Comparison of ENCODE assay signal across 8 cellular contexts in the genomic region with DNA sequence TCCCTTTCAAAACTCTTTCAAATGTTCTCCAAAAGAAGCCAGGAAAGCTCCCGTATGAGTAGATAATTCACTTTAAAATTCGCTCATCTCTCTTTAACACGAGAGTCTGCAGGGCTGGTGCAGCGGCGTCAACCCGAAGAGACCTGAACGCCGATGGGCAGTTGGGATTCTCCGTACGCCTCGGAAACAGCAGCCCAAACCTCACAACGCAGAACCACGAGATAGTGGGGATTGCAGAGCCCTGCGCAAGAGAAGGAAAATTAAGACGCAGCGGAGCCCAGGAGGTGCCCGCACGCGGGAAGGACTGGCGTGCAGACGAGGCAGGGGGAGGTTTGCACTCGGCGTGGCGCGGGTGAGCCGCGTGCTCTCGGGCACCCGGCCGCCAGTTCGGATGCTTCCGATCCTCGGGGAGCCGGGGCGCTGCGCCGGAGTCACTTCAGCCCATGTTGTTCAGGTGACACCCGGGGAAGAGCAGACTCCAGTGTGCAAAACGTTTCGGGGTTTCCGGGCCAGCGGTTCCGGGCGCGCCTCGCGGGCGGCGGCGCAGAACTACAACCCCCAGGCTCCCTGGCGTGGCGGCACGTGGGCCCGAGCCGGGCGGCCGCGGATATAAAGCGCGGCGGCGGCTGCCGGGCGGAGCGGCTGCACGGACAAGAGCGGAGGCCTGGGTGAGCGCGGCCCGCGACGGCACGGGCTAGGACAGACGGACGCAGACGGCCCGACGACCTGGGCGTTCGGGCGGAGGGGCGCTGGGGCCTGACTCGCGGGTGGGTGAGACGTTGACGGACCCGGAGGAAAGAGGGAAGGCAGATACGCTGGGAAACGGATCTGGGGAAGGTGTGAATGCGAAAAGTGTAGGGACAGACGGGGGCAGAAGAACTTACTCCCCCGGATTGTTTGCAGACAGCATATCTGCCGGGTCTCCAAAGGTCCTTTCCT. TPM values are rescaled to one million over a fixed set of nuclear protein-coding genes. Genes with fewer than 3 reads are reported as not detected.
A peak's percentile ranks its signal among the peaks of the same experiment; 100 is the strongest.
DNase-seq lines count a peak whose midpoint lies in the region; ATAC-seq, FAIRE-seq and TF ChIP-seq lines count a peak whose summit lies in the region.

A gene with protein sequence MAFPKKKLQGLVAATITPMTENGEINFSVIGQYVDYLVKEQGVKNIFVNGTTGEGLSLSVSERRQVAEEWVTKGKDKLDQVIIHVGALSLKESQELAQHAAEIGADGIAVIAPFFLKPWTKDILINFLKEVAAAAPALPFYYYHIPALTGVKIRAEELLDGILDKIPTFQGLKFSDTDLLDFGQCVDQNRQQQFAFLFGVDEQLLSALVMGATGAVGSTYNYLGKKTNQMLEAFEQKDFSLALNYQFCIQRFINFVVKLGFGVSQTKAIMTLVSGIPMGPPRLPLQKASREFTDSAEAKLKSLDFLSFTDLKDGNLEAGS (plus strand): TSS at position 636 of the 939 bp plus-strand sequence. CDS start 4,599 bp downstream, outside the sequence.

- H3K27ac Mint-ChIP-seq in T-helper 2 cell treated with Interferon-gamma antibody and Interleukin-4, amounts not matched to agents 5 μg/mL and 100 μg/mL, for 36 hours = peak within 1 kb of the TSS; percentile 58
- H3K27ac Mint-ChIP-seq in astrocyte (ENCODE audit: unreplicated experiment) = no peak within 1 kb of the TSS

- peak; percentile 16 to 25 for TF ChIP-seq POLR2A in sigmoid colon (IDR thresholded peaks at IDR 0.05)

- peak within 1 kb of the TSS; percentile 90 for H3K4me3 Mint-ChIP-seq in T-helper 2 cell treated with Interferon-gamma antibody and Interleukin-4, amounts not matched to agents 5 μg/mL and 100 μg/mL, for 36 hours
- peak within 1 kb of the TSS; percentile 91 for H3K4me3 Mint-ChIP-seq in astrocyte (ENCODE audit: unreplicated experiment)

- H3K36me3 ChIP-seq in astrocyte (ENCODE audit: insufficient read depth, low read length) (no peaks in the 10 kb centered on the region), sigmoid colon (no peaks in the 10 kb centered on the region)

- no peaks in the 10 kb centered on the region for H4K20me1 ChIP-seq in astrocyte (ENCODE audit: insufficient read depth, low read length)

- H3K27ac ChIP-seq in astrocyte (ENCODE audit: low read depth, low read length) = no peak within 1 kb of the TSS
- H3K27ac ChIP-seq in sigmoid colon = peak within 1 kb of the TSS; percentile 74 to 85 (median 82)

- H3K9me3 ChIP-seq in astrocyte (ENCODE audit: insufficient read depth, low read depth, low read length) (no peaks in the 10 kb centered on the region), sigmoid colon (no peaks in the 10 kb centered on the region)

- FAIRE-seq in astrocyte (lab: Jason Lieb, UNC) = no peak

- peak within 1 kb of the TSS; percentile 97 for H3K4me2 ChIP-seq in astrocyte (ENCODE audit: low read length)

- no peaks in the 10 kb centered on the region for H3K36me3 Mint-ChIP-seq in T-helper 2 cell treated with Interferon-gamma antibody and Interleukin-4, amounts not matched to agents 5 μg/mL and 100 μg/mL, for 36 hours (ENCODE audit: low read depth)
- peaks cover 3% of the 10 kb centered on the region for H3K36me3 Mint-ChIP-seq in astrocyte (ENCODE audit: low read depth, unreplicated experiment)

- intact Hi-C loops in sigmoid colon (cut with DNase I) = loop anchor here (5.0 to 10.0 kb wide), 2 partner anchors 342 to 395 kb away; a partner anchor contains a TSS

- TF ChIP-seq CTCF in astrocyte (IDR thresholded peaks at IDR 0.05; ENCODE audit: insufficient read depth, low read depth, low read length) (no peak), sigmoid colon (IDR thresholded peaks at IDR 0.05) (no peak)

- peak within 1 kb of the TSS; percentile 78 for H3K9ac ChIP-seq in astrocyte (ENCODE audit: low read length)

- H3K27me3 Mint-ChIP-seq in T-helper 2 cell treated with Interferon-gamma antibody and Interleukin-4, amounts not matched to agents 5 μg/mL and 100 μg/mL, for 36 hours (ENCODE audit: low read depth) = peaks cover 34% of the 10 kb centered on the region
- peaks cover 8% of the 10 kb centered on the region for H3K27me3 Mint-ChIP-seq in astrocyte (ENCODE audit: low read depth, unreplicated experiment)

- H3K4me1 ChIP-seq in astrocyte (ENCODE audit: insufficient read depth, low read length) (peaks cover 6% of the 10 kb centered on the region), sigmoid colon (peaks cover 0 to 14% (median 7%) of the 10 kb centered on the region in 4 donors)

- no peaks in the 10 kb centered on the region for H3K79me2 ChIP-seq in astrocyte (ENCODE audit: insufficient read depth, low read length)

- H3K4me3 ChIP-seq in astrocyte (ENCODE audit: insufficient read depth, low read depth, low read length) = peak within 1 kb of the TSS; percentile 70
- peak within 1 kb of the TSS; percentile 56 to 70 (median 64) for H3K4me3 ChIP-seq in sigmoid colon

- H3K4me1 Mint-ChIP-seq in T-helper 2 cell treated with Interferon-gamma antibody and Interleukin-4, amounts not matched to agents 5 μg/mL and 100 μg/mL, for 36 hours (ENCODE audit: low read depth) = peaks cover 11% of the 10 kb centered on the region
- H3K4me1 Mint-ChIP-seq in astrocyte (ENCODE audit: low read depth, unreplicated experiment) = no peaks in the 10 kb centered on the region

- TF ChIP-seq EP300 in sigmoid colon (IDR thresholded peaks at IDR 0.05) = no peak

- peak; percentile 80 for DNase-seq in NCI-H146 (lab: John Stamatoyannopoulos, UW)
- DNase-seq in T-helper 2 cell treated with Interferon-gamma antibody and Interleukin-4, amounts not matched to agents 5 μg/mL and 100 μg/mL, for 36 hours (ENCODE audit: low spot score) = peak; percentile 85
- peak; percentile 59 for DNase-seq in astrocyte (ENCODE audit: low read depth)
- DNase-seq in hypothalamus (lab: John Stamatoyannopoulos, UW) = peak; percentile 17 to 91 (median 75)
- peak; percentile 90 for DNase-seq in sigmoid colon
- no peak for DNase-seq in T1000 (lab: John Stamatoyannopoulos, UW)

- no peaks in the 10 kb centered on the region for H3K9me3 Mint-ChIP-seq in T-helper 2 cell treated with Interferon-gamma antibody and Interleukin-4, amounts not matched to agents 5 μg/mL and 100 μg/mL, for 36 hours
- H3K9me3 Mint-ChIP-seq in astrocyte (ENCODE audit: unreplicated experiment) = no peaks in the 10 kb centered on the region

- H3K27me3 ChIP-seq in astrocyte (ENCODE audit: insufficient read depth, low read length) (peaks cover 19% of the 10 kb centered on the region), sigmoid colon (no peaks in the 10 kb centered on the region)

- ATAC-seq in GM18498 (IDR thresholded peaks at IDR 0.05; ENCODE audit: unreplicated experiment) (peak; percentile 97), HG02763 (IDR thresholded peaks at IDR 0.05; ENCODE audit: unreplicated experiment) (peak; percentile 94)

- peak within 1 kb of the TSS; percentile 99 for H2AFZ ChIP-seq in astrocyte (ENCODE audit: low read depth, low read length)

- WGBS in sigmoid colon, 2 donors = 0 to 1% methylated on average over 93 of the region's 93 CpGs

RNA-seq across cellular contexts. Expression of the gene that starts here (rescaled TPM):
- total RNA-seq in astrocyte (3.3 TPM in 2 replicates), sigmoid colon (10 to 100 TPM in 2 of 4 donors, 1 to 10 TPM in 2; 7.2 to 13.0 (median 11.1) TPM)
- 10 to 100 TPM in 2 of 3 donors, 1 to 10 TPM in 1; 9.2 to 19.9 (median 12.6) TPM for polyA plus RNA-seq in sigmoid colon
